In the genomic region with DNA sequence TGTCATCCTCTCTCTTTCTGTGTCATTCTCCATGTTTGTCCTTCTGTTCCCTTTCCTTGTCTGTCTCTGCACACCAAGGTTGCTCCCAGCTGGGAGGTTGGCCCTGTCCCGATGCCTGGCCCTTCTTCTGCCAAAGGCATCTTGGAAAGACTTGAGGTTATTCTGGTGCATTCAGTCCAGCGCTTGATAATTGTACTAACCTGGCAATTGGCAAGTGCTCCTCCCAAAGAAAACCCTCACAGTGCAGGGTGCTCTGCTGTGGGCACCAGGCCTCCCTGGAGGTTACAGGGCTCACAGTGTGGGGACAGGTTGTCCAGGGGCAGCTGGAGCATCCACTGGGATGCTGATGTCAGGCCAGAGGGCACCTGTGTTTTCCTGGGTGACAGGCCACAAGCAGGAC, we compare ENCODE assay signal across 15 cellular contexts.
"Had no signal": no experiment of that assay in that cellular context is flagged by ENCODE, and none has a peak within 500 bp of the region (broad histone marks: within the 10 kb centered on the region; RNA-seq: fewer than 3 reads in every experiment).

No MANE protein-coding gene starts in this region.

- DNase-seq: activated CD4-positive, alpha-beta memory T cell treated with anti-CD3 and anti-CD28 coated beads, Interleukin-2, amount 10 ng/mL, durations not matched to agents 7 days and 5 days; activated CD4-positive, alpha-beta T cell treated with anti-CD3 and anti-CD28 coated beads for 4 hours; activated CD8-positive, alpha-beta memory T cell treated with anti-CD3 and anti-CD28 coated beads, Interleukin-2, amount 10 ng/mL, durations not matched to agents 7 days and 5 days; activated naive CD4-positive, alpha-beta T cell treated with anti-CD3 and anti-CD28 coated beads, Interleukin-2, amount 50 U/mL, for 16 hours; effector CD4-positive, alpha-beta T cell; kidney; mammary epithelial cell; stimulated activated CD4-positive, alpha-beta T cell treated with anti-CD3 and anti-CD28 coated beads, Interleukin-15, amount 100 ng/mL, for 24 hours; stimulated activated CD4-positive, alpha-beta T cell treated with anti-CD3 and anti-CD28 coated beads, Interleukin-2, amount 100 ng/mL, for 48 hours; stimulated activated naive CD8-positive, alpha-beta T cell treated with anti-CD3 and anti-CD28 coated beads, Interleukin-15, amount 100 ng/mL, for 72 hours; transverse colon had no signal

- H3K27ac Mint-ChIP-seq: activated CD4-positive, alpha-beta memory T cell treated with anti-CD3 and anti-CD28 coated beads, Interleukin-2, amount 10 ng/mL, durations not matched to agents 7 days and 5 days; activated CD8-positive, alpha-beta memory T cell treated with anti-CD3 and anti-CD28 coated beads, Interleukin-2, amount 10 ng/mL, durations not matched to agents 7 days and 5 days; stimulated activated naive CD8-positive, alpha-beta T cell treated with anti-CD3 and anti-CD28 coated beads, Interleukin-15, amount 100 ng/mL, for 72 hours; T-helper 2 cell treated with Interferon-gamma antibody and Interleukin-4, amounts not matched to agents 5 μg/mL and 100 μg/mL, for 36 hours had no signal

- H3K36me3 Mint-ChIP-seq: activated CD8-positive, alpha-beta memory T cell treated with anti-CD3 and anti-CD28 coated beads, Interleukin-2, amount 10 ng/mL, durations not matched to agents 7 days and 5 days had no signal

- ATAC-seq: activated CD8-positive, alpha-beta memory T cell treated with anti-CD3 and anti-CD28 coated beads, Interleukin-2, amount 10 ng/mL, durations not matched to agents 7 days and 5 days; gastroesophageal sphincter; left lung had no signal

- H3K9me3 Mint-ChIP-seq: activated CD4-positive, alpha-beta memory T cell treated with anti-CD3 and anti-CD28 coated beads, Interleukin-2, amount 10 ng/mL, durations not matched to agents 7 days and 5 days; central memory CD8-positive, alpha-beta T cell; stimulated activated naive CD8-positive, alpha-beta T cell treated with anti-CD3 and anti-CD28 coated beads, Interleukin-15, amount 100 ng/mL, for 72 hours; T-helper 2 cell treated with Interferon-gamma antibody and Interleukin-4, amounts not matched to agents 5 μg/mL and 100 μg/mL, for 36 hours had no signal

- H3K27me3 Mint-ChIP-seq: activated CD8-positive, alpha-beta memory T cell treated with anti-CD3 and anti-CD28 coated beads, Interleukin-2, amount 10 ng/mL, durations not matched to agents 7 days and 5 days; central memory CD8-positive, alpha-beta T cell; stimulated activated naive CD8-positive, alpha-beta T cell treated with anti-CD3 and anti-CD28 coated beads, Interleukin-15, amount 100 ng/mL, for 72 hours had no signal

- H3K4me1 Mint-ChIP-seq: activated CD4-positive, alpha-beta memory T cell treated with anti-CD3 and anti-CD28 coated beads, Interleukin-2, amount 10 ng/mL, durations not matched to agents 7 days and 5 days; activated CD8-positive, alpha-beta memory T cell treated with anti-CD3 and anti-CD28 coated beads, Interleukin-2, amount 10 ng/mL, durations not matched to agents 7 days and 5 days; central memory CD8-positive, alpha-beta T cell; stimulated activated naive CD8-positive, alpha-beta T cell treated with anti-CD3 and anti-CD28 coated beads, Interleukin-15, amount 100 ng/mL, for 72 hours had no signal

- H3K4me3 Mint-ChIP-seq: activated CD4-positive, alpha-beta memory T cell treated with anti-CD3 and anti-CD28 coated beads, Interleukin-2, amount 10 ng/mL, durations not matched to agents 7 days and 5 days; activated CD8-positive, alpha-beta memory T cell treated with anti-CD3 and anti-CD28 coated beads, Interleukin-2, amount 10 ng/mL, durations not matched to agents 7 days and 5 days; central memory CD8-positive, alpha-beta T cell; stimulated activated naive CD8-positive, alpha-beta T cell treated with anti-CD3 and anti-CD28 coated beads, Interleukin-15, amount 100 ng/mL, for 72 hours; T-helper 2 cell treated with Interferon-gamma antibody and Interleukin-4, amounts not matched to agents 5 μg/mL and 100 μg/mL, for 36 hours had no signal
